15 cellular contexts compared by ENCODE assay signal in the genomic region with DNA sequence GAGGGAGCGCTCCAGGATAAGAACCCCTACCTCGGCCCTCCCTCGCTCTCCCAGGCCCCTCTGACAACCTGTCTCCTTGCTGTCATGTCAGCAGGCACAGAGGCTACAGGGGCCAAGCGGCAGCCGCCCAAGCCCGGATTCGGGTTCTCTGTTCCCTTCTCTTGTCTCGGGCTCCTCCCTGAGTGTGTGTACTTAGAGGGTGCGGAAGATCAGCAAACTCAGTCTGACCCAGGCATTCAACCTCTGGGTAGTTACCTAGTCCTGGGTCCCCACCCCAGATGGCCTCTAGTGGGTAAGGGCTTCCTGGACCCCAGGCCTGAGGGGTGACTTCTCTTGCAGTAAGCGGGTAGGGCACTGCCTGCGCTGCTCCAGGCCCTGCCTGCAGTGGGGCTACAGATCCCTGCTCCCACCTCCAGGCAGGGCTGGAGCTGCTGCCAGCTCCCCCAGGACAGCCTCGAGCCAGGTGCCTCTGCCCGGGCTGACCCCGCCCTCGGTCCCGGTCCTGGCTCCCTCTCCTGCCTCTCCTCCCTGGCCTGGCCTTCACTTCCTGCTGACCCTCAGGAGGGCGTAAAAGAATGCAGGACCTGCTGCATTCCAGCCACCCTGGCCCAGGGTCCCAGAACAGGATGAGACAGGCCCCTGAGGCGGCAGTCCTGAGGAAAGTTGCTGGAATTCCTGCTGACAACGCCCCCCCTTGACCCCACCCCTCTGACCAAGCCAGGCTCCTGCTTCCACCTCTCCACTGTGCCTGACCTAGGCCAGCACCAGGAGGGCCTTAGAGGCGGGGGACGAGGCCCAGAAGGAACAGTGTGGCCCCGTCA. TPM values are rescaled to one million over a fixed set of nuclear protein-coding genes. Genes with fewer than 3 reads are reported as not detected.
DNase-seq lines count a peak whose midpoint lies in the region; ATAC-seq and TF ChIP-seq lines count a peak whose summit lies in the region.
"Had no signal": no experiment of that assay in that cellular context is flagged by ENCODE, and none has a peak within 500 bp of the region (broad histone marks: within the 10 kb centered on the region; RNA-seq: fewer than 3 reads in every experiment).

No MANE protein-coding gene starts in this region.

- intact Hi-C loops in PC-9 (cut with micrococcal nuclease; ENCODE audit: unreplicated experiment) (loop anchor here (1.0 to 10.0 kb wide), 5 partner anchors 23 to 441 kb away; no protein-coding TSS in a partner anchor), A673 (cut with micrococcal nuclease; ENCODE audit: unreplicated experiment) (no loop called here)

- ATAC-seq in GM23338: peak; percentile 24
- ATAC-seq: gastroesophageal sphincter had no signal

- TF ChIP-seq CTCF in GM23338 (conservative IDR thresholded peaks at IDR 0.05; ENCODE audit: low read depth in 2 of 2): no peak
- no peak for TF ChIP-seq CTCF in PC-9 (conservative IDR thresholded peaks at IDR 0.05)
- TF ChIP-seq CTCF in osteoblast (IDR thresholded peaks at IDR 0.05; ENCODE audit: extremely low read depth, low read depth, low read length): no peak
- TF ChIP-seq CTCF in A673 (conservative IDR thresholded peaks at IDR 0.05; ENCODE audit: low read depth, low read length): no peak

- H3K27ac Mint-ChIP-seq in GM23338: no peak overlapping the region

- H3K79me2 ChIP-seq in GM23338 (replicated peaks; ENCODE audit: insufficient read depth) (no peaks in the 10 kb centered on the region), PC-9 (ENCODE audit: low read depth) (peaks cover 17% of the 10 kb centered on the region), osteoblast (ENCODE audit: insufficient read depth, low read length) (no peaks in the 10 kb centered on the region)

- peaks cover 14% of the 10 kb centered on the region; the same call in 1 of the 2 replicates for H4K20me1 ChIP-seq in GM23338 (replicated peaks; ENCODE audit: insufficient read depth)
- peaks cover 13% of the 10 kb centered on the region for H4K20me1 ChIP-seq in PC-9 (ENCODE audit: insufficient read depth)
- peaks cover 30% of the 10 kb centered on the region for H4K20me1 ChIP-seq in osteoblast (ENCODE audit: insufficient read depth, low read length)

- peak overlapping the region; percentile 30; the same call in 2 of the 3 replicates for H3K4me3 Mint-ChIP-seq in GM23338

- H3K9me2 ChIP-seq in GM23338 (ENCODE audit: insufficient read depth) (no peaks in the 10 kb centered on the region), PC-9 (ENCODE audit: insufficient read depth) (no peaks in the 10 kb centered on the region)

- H3K27ac ChIP-seq in GM23338 (ENCODE audit: low read depth): peak overlapping the region; percentile 69
- peak overlapping the region; percentile 84 for H3K27ac ChIP-seq in PC-9
- no peak overlapping the region for H3K27ac ChIP-seq in osteoblast (ENCODE audit: low read depth, low read length)
- no peak overlapping the region for H3K27ac ChIP-seq in A673 (ENCODE audit: low read depth, low read length, poor library complexity, severe bottlenecking)
- H3K27ac ChIP-seq: SJSA1 had no signal

- POLR2A ChIA-PET in PC-9 (lab: Charles Lee; ENCODE audit: unreplicated experiment): interaction anchor here (0.5 to 0.8 kb wide), 3 partner anchors 70 to 123 kb away, joined by 5 to 6 read pairs (median 6); no protein-coding TSS in a partner anchor
- POLR2A ChIA-PET in A673 (lab: Charles Lee; ENCODE audit: low non-redundant PET): no interaction called here

- H2AFZ ChIP-seq in GM23338 (no peak overlapping the region), PC-9 (no peak overlapping the region), osteoblast (ENCODE audit: low read length) (no peak overlapping the region)

- peaks cover 25% of the 10 kb centered on the region for H3K27me3 Mint-ChIP-seq in GM23338 (ENCODE audit: insufficient read depth, low read depth, poor library complexity)

- no peaks in the 10 kb centered on the region for H3K9me3 ChIP-seq in PC-9 (ENCODE audit: insufficient read depth, low read depth)
- no peaks in the 10 kb centered on the region for H3K9me3 ChIP-seq in osteoblast (ENCODE audit: low read depth, low read length)
- no peaks in the 10 kb centered on the region for H3K9me3 ChIP-seq in A673 (ENCODE audit: low read depth, low read length, poor library complexity, severe bottlenecking)
- H3K9me3 ChIP-seq: gastroesophageal sphincter, SJSA1 had no signal

- H3K4me2 ChIP-seq in GM23338 (peak overlapping the region; percentile 80), PC-9 (peak overlapping the region; percentile 72), osteoblast (ENCODE audit: insufficient read depth, low read length) (no peak overlapping the region)

- peaks cover 34% of the 10 kb centered on the region for H3K4me1 ChIP-seq in GM23338 (ENCODE audit: insufficient read depth)
- peaks cover 56% of the 10 kb centered on the region for H3K4me1 ChIP-seq in PC-9 (replicated peaks; ENCODE audit: insufficient read depth)
- H3K4me1 ChIP-seq in osteoblast (ENCODE audit: insufficient read depth, low read length): peaks cover under 1% of the 10 kb centered on the region
- no peaks in the 10 kb centered on the region for H3K4me1 ChIP-seq in A673 (ENCODE audit: insufficient read depth, low read length, poor library complexity, severe bottlenecking)

- H3K27me3 ChIP-seq in GM23338 (ENCODE audit: insufficient read depth) (peaks cover 33% of the 10 kb centered on the region), PC-9 (ENCODE audit: insufficient read depth, low read depth) (no peaks in the 10 kb centered on the region), osteoblast (ENCODE audit: insufficient read depth, low read length) (no peaks in the 10 kb centered on the region), A673 (replicated peaks; ENCODE audit: insufficient read depth, low read depth, low read length, poor library complexity) (peaks cover 7% of the 10 kb centered on the region)
- H3K27me3 ChIP-seq: SJSA1 had no signal

- CTCF ChIA-PET in PC-9 (lab: Charles Lee) (interaction anchor here (0.7 to 1.4 kb wide), 4 partner anchors 11 to 122 kb away, joined by 3 to 6 read pairs (median 4); no protein-coding TSS in a partner anchor), A673 (lab: Charles Lee) (no interaction called here)

- H3K9me3 Mint-ChIP-seq in GM23338: no peaks in the 10 kb centered on the region

- H3F3A ChIP-seq in GM23338 (replicated peaks; ENCODE audit: low read depth) (0 out of 2 replicates have a peak, but pooled peaks cover 5% of the 10 kb centered on the region), PC-9 (ENCODE audit: insufficient read depth, low read depth) (peaks cover 39% of the 10 kb centered on the region)

- H3K4me3 ChIP-seq in GM23338 (peak overlapping the region; percentile 41), PC-9 (peak overlapping the region; percentile 28; the same call in 1 of the 2 replicates), osteoblast (ENCODE audit: insufficient read depth, low read length) (no peak overlapping the region), A673 (ENCODE audit: low read depth, low read length, poor library complexity, severe bottlenecking) (no peak overlapping the region)
- H3K4me3 ChIP-seq: gastroesophageal sphincter, SJSA1 had no signal

- H3K4me1 Mint-ChIP-seq in GM23338: peaks cover 25% of the 10 kb centered on the region

- H3K36me3 ChIP-seq in GM23338 (ENCODE audit: insufficient read depth) (no peaks in the 10 kb centered on the region), PC-9 (ENCODE audit: low read depth) (no peaks in the 10 kb centered on the region), osteoblast (ENCODE audit: insufficient read depth, low read length) (no peaks in the 10 kb centered on the region), A673 (ENCODE audit: insufficient read depth, low read length, poor library complexity, severe bottlenecking) (no peaks in the 10 kb centered on the region)

- DNase-seq in GM23338 (ENCODE audit: low spot score) (peak; percentile 85), PC-9 (peak; percentile 96 to 98), iPS DF 19.7 (ENCODE audit: low read depth, low spot score) (peak; percentile 56), osteoblast (ENCODE audit: insufficient read length, low spot score, missing footprints) (peak; percentile 89), A673 (ENCODE audit: low spot score) (no peak), NK-92 (lab: John Stamatoyannopoulos, UW; ENCODE audit: unreplicated experiment) (no peak)
- no peak for DNase-seq in activated T-cell treated with anti-CD3 and anti-CD28 coated beads, Interleukin-2, amount 50 U/mL, for 48 hours
- DNase-seq in activated naive CD4-positive, alpha-beta T cell treated with Interleukin-2 at 50 U/mL for 16 hours: no peak
- DNase-seq: activated effector memory CD4-positive, alpha-beta T cell treated with Interleukin-2 at 50 U/mL for 16 hours; MM.1S; NCI-H1694; NCI-H446; stimulated activated CD4-positive, alpha-beta T cell treated with anti-CD3 and anti-CD28 coated beads, Interleukin-1b, Interleukin-23, amount 100 ng/mL, for 48 hours had no signal

- BruUV-seq in PC-9 (replicated peaks; lab: Mats Ljungman, UMichigan): no TSS peak
- no TSS peak for BruUV-seq in A673 (replicated peaks; lab: Mats Ljungman, UMichigan)

- H3K36me3 Mint-ChIP-seq in GM23338 (ENCODE audit: low read depth): no peaks in the 10 kb centered on the region

TF ChIP-seq in GM23338, 12 proteins besides CTCF, POLR2A, EP300 and RAD21:
- TF ChIP-seq EZH2phosphoT487 (IDR thresholded peaks at IDR 0.05; ENCODE audit: unreplicated experiment) (no peak), CREB1 (CRISPR knock-in tag; IDR thresholded peaks at IDR 0.05; ENCODE audit: low read depth) (no peak), ZNF114 (CRISPR knock-in tag; IDR thresholded peaks at IDR 0.05) (no peak)

RNA-seq across cellular contexts. Expression of gene GPC1, which starts 22.0 kb away (rescaled TPM):
- total RNA-seq in GM23338 (2014; rRNA removed; shearing (Covaris generic)): 46.2 and 56.9 TPM in 2 replicates
- polyA plus RNA-seq in GM23338 (2016; fragmentation: Nextera tagmentation; extraction: Ambion mirVana): 9.0 and 10.8 TPM in 2 replicates
- total RNA-seq in PC-9 (2021): 302 and 319 TPM in 2 replicates
- 44.8 and 54.3 TPM in 2 replicates for total RNA-seq in osteoblast
- total RNA-seq in A673 (2021): 21.2 and 21.9 TPM in 2 replicates

Comparison
In these comparisons a context has a peak if more than half of its experiments do, and no peak if none do; other contexts are left out.
1. DNase-seq: peak in GM23338 (single experiment), PC-9 (2 of 2), iPS DF 19.7 (single experiment) and osteoblast (single experiment); none in A673 (single experiment), NK-92 (single experiment), activated T-cell treated with anti-CD3 and anti-CD28 coated beads, Interleukin-2, amount 50 U/mL, for 48 hours (0 of 2) and activated naive CD4-positive, alpha-beta T cell treated with Interleukin-2 at 50 U/mL for 16 hours (single experiment).
2. H3K27ac ChIP-seq: peak in GM23338 (single experiment) and PC-9 (single experiment); none in osteoblast (single experiment) and A673 (single experiment).
3. H3K4me3 ChIP-seq: peak in GM23338 (single experiment) and PC-9 (single experiment); none in osteoblast (single experiment) and A673 (single experiment).